ENCODE assay signal across 29 cellular contexts in genomic region chr2:235728401-235729181, GRCh38.
DNase-seq lines count a peak whose midpoint lies in the region; ATAC-seq and TF ChIP-seq lines count a peak whose summit lies in the region.
"Had no signal": no experiment of that assay in that cellular context is flagged by ENCODE, and none has a peak within 500 bp of the region (broad histone marks: within the 10 kb centered on the region; RNA-seq: fewer than 3 reads in every experiment).

No MANE protein-coding gene starts in this region.

- TF ChIP-seq CTCF in heart left ventricle (IDR thresholded peaks at IDR 0.05) (no peak), neural crest cell (conservative IDR thresholded peaks at IDR 0.05) (no peak), GM10248 (IDR thresholded peaks at IDR 0.05; ENCODE audit: control extremely low read depth, extremely low read depth, low read depth, missing control alignments) (no peak), mesothelial cell of epicardium (IDR thresholded peaks at IDR 0.05; ENCODE audit: unreplicated experiment) (no peak)

- H3K27ac Mint-ChIP-seq in neural crest cell (ENCODE audit: unreplicated experiment) = peak overlapping the region; percentile 47
- no peak overlapping the region for H3K27ac Mint-ChIP-seq in mesothelial cell of epicardium
- H3K27ac Mint-ChIP-seq: activated B cell treated with CpG ODN at 0.5 μM for 24 hours; activated naive CD4-positive, alpha-beta T cell treated with anti-CD3 and anti-CD28 coated beads, Interleukin-2, amount 50 U/mL, for 72 hours; effector memory CD8-positive, alpha-beta T cell; HFFc6 had no signal

- intact Hi-C loops in Right ventricle myocardium superior (cut with DNase I) = no loop called here
- intact Hi-C loops in cardiac septum (cut with DNase I) = no loop called here
- intact Hi-C loops in heart left ventricle (cut with DNase I) = loop anchor here in 1 of 10 donors (5.0 kb wide), 1 partner anchor 121 kb away; no protein-coding TSS in a partner anchor

- H3K27me3 Mint-ChIP-seq in neural crest cell (ENCODE audit: low read depth) = no peaks in the 10 kb centered on the region
- no peaks in the 10 kb centered on the region for H3K27me3 Mint-ChIP-seq in mesothelial cell of epicardium (ENCODE audit: low read depth)
- H3K27me3 Mint-ChIP-seq: effector memory CD8-positive, alpha-beta T cell had no signal

- H3K36me3 Mint-ChIP-seq in neural crest cell (ENCODE audit: low read depth) = peaks cover 8% of the 10 kb centered on the region
- H3K36me3 Mint-ChIP-seq in mesothelial cell of epicardium = peaks cover 3% of the 10 kb centered on the region
- H3K36me3 Mint-ChIP-seq: activated naive CD4-positive, alpha-beta T cell treated with anti-CD3 and anti-CD28 coated beads, Interleukin-2, amount 50 U/mL, for 72 hours; CD14-positive monocyte had no signal

- CTCF ChIA-PET in GM10248 (lab: Yijun Ruan, JAX) = interaction anchor here (1.0 to 1.9 kb wide), 3 partner anchors 9 to 18 kb away, joined by 4 to 8 read pairs (median 4); no protein-coding TSS in a partner anchor

- ATAC-seq in Right ventricle myocardium superior (ENCODE audit: poor library complexity) (peak; percentile 53), heart left ventricle (peak in 3 of 4 donors; percentile 29 to 59 (median 58))
- ATAC-seq: activated naive CD4-positive, alpha-beta T cell treated with anti-CD3 and anti-CD28 coated beads, Interleukin-2, amount 50 U/mL, for 72 hours; effector memory CD8-positive, alpha-beta T cell; lower lobe of right lung; pancreas had no signal

- DNase-seq in Right ventricle myocardium superior (peak; percentile 88), cardiac septum (ENCODE audit: low spot score) (no peak), heart left ventricle (peak; percentile 57 to 87 (median 69)), neural crest cell (ENCODE audit: low read depth, low spot score) (no peak), GM10248 (ENCODE audit: extremely low spot score) (no peak), mesothelial cell of epicardium (ENCODE audit: low spot score in 2 of 2, unreplicated experiment in 2 of 2) (no peak), D341Med (ENCODE audit: low spot score) (no peak)
- no peak for DNase-seq in effector memory CD4-positive, alpha-beta T cell
- DNase-seq: 8988T; activated B cell treated with CpG ODN at 0.5 μM for 24 hours; activated CD4-positive, alpha-beta T cell treated with anti-CD3 and anti-CD28 coated beads, Interleukin-2, amount 50 U/mL, for 1 hour; activated effector memory CD4-positive, alpha-beta T cell treated with Interleukin-2 at 50 U/mL for 16 hours; activated T-cell treated with anti-CD3 and anti-CD28 coated beads, Interleukin-2, amount 50 U/mL, for 1 hour; Calu3; effector memory CD8-positive, alpha-beta T cell; erythroblast; GDM1; HFFc6; lower lobe of right lung; NCI-H748 treated with DMSO at 0.1 percent for 48 hours; stimulated activated CD4-positive, alpha-beta T cell treated with anti-CD3 and anti-CD28 coated beads, Interleukin-12 subunit alpha, Interleukin-12 subunit beta, amount 100 ng/mL, for 4 hours; stimulated activated CD4-positive, alpha-beta T cell treated with anti-CD3 and anti-CD28 coated beads, Interleukin-4, amount 100 ng/mL, for 1 hour; upper lobe of left lung had no signal

- H3K4me1 ChIP-seq in heart left ventricle = peaks cover 0 to 45% (median 20%) of the 10 kb centered on the region in 12 donors
- no peaks in the 10 kb centered on the region for H3K4me1 ChIP-seq in effector memory CD4-positive, alpha-beta T cell (ENCODE audit: control insufficient read depth, insufficient read depth, low read length, poor library complexity, severe bottlenecking)
- H3K4me1 ChIP-seq: breast epithelium, SJSA1 had no signal

- POLR2A ChIA-PET in GM10248 (lab: Yijun Ruan, JAX) = no interaction called here

- H3K4me3 ChIP-seq in heart left ventricle = no peak overlapping the region
- no peak overlapping the region for H3K4me3 ChIP-seq in effector memory CD4-positive, alpha-beta T cell (ENCODE audit: insufficient read depth, low read depth, low read length, poor library complexity, severe bottlenecking)
- H3K4me3 ChIP-seq: breast epithelium, coronary artery, lower lobe of right lung, pancreas, SJSA1, upper lobe of left lung had no signal

- no peaks in the 10 kb centered on the region for H3K9me3 Mint-ChIP-seq in neural crest cell
- no peaks in the 10 kb centered on the region for H3K9me3 Mint-ChIP-seq in mesothelial cell of epicardium
- H3K9me3 Mint-ChIP-seq: activated B cell treated with CpG ODN at 0.5 μM for 24 hours; activated naive CD4-positive, alpha-beta T cell treated with anti-CD3 and anti-CD28 coated beads, Interleukin-2, amount 50 U/mL, for 72 hours; CD14-positive monocyte; effector memory CD8-positive, alpha-beta T cell; HFFc6 had no signal

- H3K27me3 ChIP-seq in heart left ventricle = no peaks in the 10 kb centered on the region
- H3K27me3 ChIP-seq in effector memory CD4-positive, alpha-beta T cell (replicated peaks; ENCODE audit: control insufficient read depth, insufficient read depth, low read length, poor library complexity, severe bottlenecking) = no peaks in the 10 kb centered on the region
- H3K27me3 ChIP-seq: breast epithelium, pancreas, SJSA1, upper lobe of left lung had no signal

- H3K36me3 ChIP-seq in heart left ventricle = no peaks in the 10 kb centered on the region
- H3K36me3 ChIP-seq in effector memory CD4-positive, alpha-beta T cell (ENCODE audit: control insufficient read depth, insufficient read depth, low read length) = no peaks in the 10 kb centered on the region
- H3K36me3 ChIP-seq: breast epithelium, lower lobe of right lung, pancreas, upper lobe of left lung had no signal

- peak overlapping the region in 2 of 12 donors; percentile 9 to 25 for H3K27ac ChIP-seq in heart left ventricle
- H3K27ac ChIP-seq in effector memory CD4-positive, alpha-beta T cell (ENCODE audit: insufficient read depth, low read length, poor library complexity, severe bottlenecking) = no peak overlapping the region
- H3K27ac ChIP-seq: breast epithelium, coronary artery, lower lobe of right lung, pancreas, SJSA1, upper lobe of left lung had no signal

- TF ChIP-seq POLR2A in heart left ventricle (IDR thresholded peaks at IDR 0.05) = no peak

- H3K4me1 Mint-ChIP-seq in neural crest cell (peaks cover 56% of the 10 kb centered on the region), mesothelial cell of epicardium (no peaks in the 10 kb centered on the region)
- H3K4me1 Mint-ChIP-seq: activated B cell treated with CpG ODN at 0.5 μM for 24 hours had no signal

- 75 to 79% (median 78%) methylated on average over 9 of the region's 9 CpGs for WGBS in heart left ventricle, 4 donors

- H3K4me3 Mint-ChIP-seq in neural crest cell = no peak overlapping the region
- no peak overlapping the region for H3K4me3 Mint-ChIP-seq in mesothelial cell of epicardium
- H3K4me3 Mint-ChIP-seq: activated B cell treated with CpG ODN at 0.5 μM for 24 hours; CD14-positive monocyte; effector memory CD8-positive, alpha-beta T cell; HFFc6 had no signal

- no peaks in the 10 kb centered on the region for H3K9me3 ChIP-seq in heart left ventricle
- H3K9me3 ChIP-seq in effector memory CD4-positive, alpha-beta T cell (ENCODE audit: control insufficient read depth, low read length) = no peaks in the 10 kb centered on the region
- H3K9me3 ChIP-seq: breast epithelium, lower lobe of right lung, pancreas, SJSA1, upper lobe of left lung had no signal

Comparison
In these comparisons a context has a peak if more than half of its experiments do, and no peak if none do; other contexts are left out.
1. DNase-seq: peak in Right ventricle myocardium superior (single experiment) and heart left ventricle (5 of 5); none in cardiac septum (single experiment), neural crest cell (single experiment), effector memory CD4-positive, alpha-beta T cell (0 of 3), GM10248 (single experiment), mesothelial cell of epicardium (0 of 2) and D341Med (single experiment).